Comparison of ENCODE assay signal across 1 cellular context in the genomic region with DNA sequence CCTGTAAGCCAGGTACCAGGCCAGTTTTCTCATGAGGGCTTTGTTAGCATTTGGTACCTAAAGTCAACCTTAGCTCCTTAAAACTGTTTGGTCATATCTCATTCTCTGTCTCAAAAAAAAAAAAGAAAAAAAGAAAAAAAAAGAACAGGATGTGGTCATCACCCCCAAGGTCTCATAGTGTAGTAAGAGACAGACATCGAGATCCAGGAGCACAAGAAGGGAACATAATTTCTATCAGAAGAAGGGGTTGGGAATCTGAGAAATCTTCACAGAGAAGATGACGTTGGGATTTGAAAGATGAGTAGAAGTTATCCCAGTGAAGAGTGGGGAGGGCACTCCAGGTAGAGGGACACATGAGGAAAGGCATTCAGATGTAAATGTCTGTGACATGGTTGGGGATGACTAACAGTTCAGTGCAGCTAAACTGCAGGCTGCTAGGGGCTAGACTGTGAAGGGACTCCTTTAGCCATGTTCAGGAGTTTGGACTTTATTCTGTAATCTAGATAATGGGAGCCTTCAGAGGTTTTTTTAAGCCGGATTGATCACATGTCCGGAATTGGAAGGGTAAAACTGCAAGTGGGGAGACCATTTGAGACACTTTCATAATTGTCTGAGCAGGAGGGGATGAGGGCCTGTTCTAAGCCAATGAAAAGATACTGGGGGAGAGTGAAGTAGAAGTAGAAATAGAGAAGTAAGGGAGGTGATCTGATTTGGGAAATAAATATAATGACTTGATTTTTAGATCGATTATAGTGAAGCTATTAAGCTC.
TF ChIP-seq lines count a peak whose summit lies in the region.

No MANE protein-coding gene starts in this region.

TF ChIP-seq in SK-N-SH treated with all-trans-retinoic acid at 6 μM for 48 hours, 23 proteins besides CTCF, POLR2A, EP300 and RAD21 (continued from another document):
- TF ChIP-seq TCF4 (CRISPR knock-in tag; IDR thresholded peaks at IDR 0.05; ENCODE audit: borderline replicate concordance) (no peak), POU6F1 (CRISPR knock-in tag; IDR thresholded peaks at IDR 0.05; ENCODE audit: borderline replicate concordance, low read depth) (no peak), CREB5 (CRISPR knock-in tag; IDR thresholded peaks at IDR 0.05; ENCODE audit: low read depth) (no peak)
